ENCODE assay signal across 20 cellular contexts in genomic region chr15:100939786-100940185, GRCh38.
"Had no signal": no experiment of that assay in that cellular context is flagged by ENCODE, and none has a peak within 500 bp of the region (broad histone marks: within the 10 kb centered on the region; RNA-seq: fewer than 3 reads in every experiment).

No MANE protein-coding gene starts in this region.

- H3K4me1 ChIP-seq: neural progenitor cell, pancreas, right lobe of liver had no signal

- H3K9me3 ChIP-seq: pancreas, right lobe of liver had no signal

- H3K27me3 ChIP-seq: cardiac muscle cell, neural progenitor cell, pancreas, right lobe of liver, tibial nerve had no signal

- H3K4me3 ChIP-seq: cardiac muscle cell, neural progenitor cell, pancreas, right lobe of liver, tibial nerve had no signal

- H3K27ac ChIP-seq: cardiac muscle cell, neural progenitor cell, pancreas, right lobe of liver, tibial nerve had no signal

- H3K36me3 ChIP-seq: cardiac muscle cell, neural progenitor cell, pancreas, right lobe of liver had no signal

- ATAC-seq: activated CD8-positive, alpha-beta T cell treated with anti-CD3 and anti-CD28 coated beads for 36 hours; activated T-helper 17 cell treated with anti-CD3 and anti-CD28 coated beads, Interleukin-2, amount 50 U/mL, for 72 hours; naive thymus-derived CD4-positive, alpha-beta T cell; pancreas had no signal

- DNase-seq: activated CD4-positive, alpha-beta T cell treated with anti-CD3 and anti-CD28 coated beads for 48 hours; activated CD4-positive, CD25-positive, alpha-beta regulatory T cell; activated CD8-positive, alpha-beta T cell treated with anti-CD3 and anti-CD28 coated beads for 36 hours; activated naive CD4-positive, alpha-beta T cell; activated naive CD8-positive, alpha-beta T cell treated with anti-CD3 and anti-CD28 coated beads for 36 hours; activated T-cell treated with anti-CD3 and anti-CD28 coated beads, Interleukin-2, amount 50 U/mL, for 1 hour; amniotic stem cell; dermis blood vessel endothelial cell; effector memory CD4-positive, alpha-beta T cell; mesenchymal stem cell; naive thymus-derived CD4-positive, alpha-beta T cell; pancreas; right lobe of liver; small intestine; stimulated activated CD4-positive, alpha-beta T cell treated with anti-CD3 and anti-CD28 coated beads, Interleukin-15, amount 100 ng/mL, for 24 hours; stimulated activated CD4-positive, alpha-beta T cell treated with anti-CD3 and anti-CD28 coated beads, Interleukin-2, amount 100 ng/mL, for 48 hours had no signal
